ENCODE assay signal across 8 cellular contexts in the genomic region with DNA sequence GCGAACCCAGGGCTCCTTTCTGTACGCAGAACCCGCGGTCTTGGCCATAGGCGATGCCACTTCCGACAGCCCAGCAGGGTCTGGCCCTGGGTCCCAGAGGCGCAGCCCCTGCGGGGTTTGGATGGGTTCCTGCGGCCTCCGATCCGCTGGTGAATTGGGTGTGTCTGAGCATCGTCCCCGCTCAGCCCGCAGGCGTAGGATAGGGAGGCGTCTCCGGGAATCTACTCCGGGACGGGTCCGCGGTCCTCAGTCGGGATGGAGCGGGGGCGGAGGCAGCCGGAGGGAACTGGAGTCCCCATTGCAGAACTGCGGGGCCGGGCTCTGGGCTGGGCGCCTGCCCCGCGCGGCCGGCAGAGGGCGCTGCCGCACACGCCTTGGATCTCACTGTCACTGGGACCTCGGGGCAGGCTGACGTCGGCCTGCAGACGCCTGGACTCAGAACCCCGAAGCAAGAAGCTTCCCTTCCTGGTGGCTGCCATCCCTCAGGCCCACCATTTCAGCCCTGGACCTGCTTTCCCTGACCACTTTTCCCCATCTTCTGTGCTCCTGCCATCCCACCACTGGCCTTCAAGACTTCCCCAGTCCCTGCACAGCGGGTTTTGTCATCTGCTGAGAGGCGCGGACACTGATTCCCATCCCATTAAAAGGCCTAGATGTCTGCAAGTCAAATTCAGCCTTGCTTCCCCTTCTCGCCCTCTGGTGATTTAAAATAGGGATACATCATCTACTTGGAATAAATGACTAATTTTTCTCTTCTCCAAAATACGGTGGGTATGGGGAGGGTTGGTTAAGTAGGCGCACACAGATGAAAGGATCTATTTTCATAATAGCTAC. TPM values are rescaled to one million over a fixed set of nuclear protein-coding genes. Genes with fewer than 3 reads are reported as not detected.
DNase-seq lines count a peak whose midpoint lies in the region; ATAC-seq, FAIRE-seq and TF ChIP-seq lines count a peak whose summit lies in the region.

No MANE protein-coding gene starts in this region.

- no peaks in the 10 kb centered on the region for H3K9me3 Mint-ChIP-seq in activated CD4-positive, alpha-beta T cell treated with anti-CD3 and anti-CD28 coated beads, Interleukin-2, amount 10 ng/mL, durations not matched to agents 7 days and 5 days

- H3K27ac Mint-ChIP-seq in activated CD4-positive, alpha-beta T cell treated with anti-CD3 and anti-CD28 coated beads, Interleukin-2, amount 10 ng/mL, durations not matched to agents 7 days and 5 days = no peak overlapping the region

- H3K36me3 Mint-ChIP-seq in activated CD4-positive, alpha-beta T cell treated with anti-CD3 and anti-CD28 coated beads, Interleukin-2, amount 10 ng/mL, durations not matched to agents 7 days and 5 days (ENCODE audit: low read depth) = no peaks in the 10 kb centered on the region

- no peaks in the 10 kb centered on the region for H3K79me2 ChIP-seq in HepG2 (ENCODE audit: insufficient read depth, low read length)

- TF ChIP-seq EP300 in HepG2 (IDR thresholded peaks at IDR 0.05; ENCODE audit: low read depth in 2 of 2, low read length in 2 of 2) (no peak), HepG2 (CRISPR knock-in tag; IDR thresholded peaks at IDR 0.05; ENCODE audit: borderline replicate concordance) (no peak)

- peaks cover 46% of the 10 kb centered on the region for H3K4me1 ChIP-seq in A673 (ENCODE audit: insufficient read depth, low read length, poor library complexity, severe bottlenecking)
- peaks cover 37% of the 10 kb centered on the region for H3K4me1 ChIP-seq in HepG2 (ENCODE audit: insufficient read depth, low read length)

- 0 out of 2 replicates have a peak overlapping the region, but pooled peaks have one; percentile 26 for H3K9ac ChIP-seq in HepG2 (ENCODE audit: insufficient read depth, low read depth, low read length)

- H3K4me2 ChIP-seq in HepG2 (ENCODE audit: low read depth, low read length) = peak overlapping the region; percentile 94

- H3K36me3 ChIP-seq in A673 (ENCODE audit: insufficient read depth, low read length, poor library complexity, severe bottlenecking) (no peaks in the 10 kb centered on the region), HepG2 (replicated peaks in 1 of 2; ENCODE audit: control insufficient read depth in 1 of 2, insufficient read depth in 2 of 2, low read length in 2 of 2) (no peaks in the 10 kb centered on the region)

- peak; percentile 15 for FAIRE-seq in HepG2 (lab: Jason Lieb, UNC)

- H4K20me1 ChIP-seq in HepG2 (ENCODE audit: insufficient read depth, low read length) = no peaks in the 10 kb centered on the region

- POLR2A ChIA-PET in A673 (lab: Charles Lee; ENCODE audit: low non-redundant PET) (interaction anchor here (0.6 to 0.7 kb wide), 3 partner anchors 76 to 637 kb away, joined by 3 to 7 read pairs (median 6); no protein-coding TSS in a partner anchor), HepG2 (lab: Yijun Ruan, JAX) (interaction anchor here (0.7 to 1.4 kb wide), 2 partner anchors 14 to 72 kb away, joined by 4 read pairs; no protein-coding TSS in a partner anchor)
- POLR2A ChIA-PET in activated CD4-positive, alpha-beta T cell treated with anti-CD3 and anti-CD28 coated beads, Interleukin-2, amount 10 ng/mL, durations not matched to agents 7 days and 5 days (lab: Charles Lee) = interaction anchor here (0.6 kb wide), 1 partner anchor 321 kb away, joined by 4 read pairs; a partner anchor contains a TSS

- H3K4me1 Mint-ChIP-seq in activated CD4-positive, alpha-beta T cell treated with anti-CD3 and anti-CD28 coated beads, Interleukin-2, amount 10 ng/mL, durations not matched to agents 7 days and 5 days = peaks cover 49% of the 10 kb centered on the region

- peak overlapping the region; percentile 60 for H3K4me3 Mint-ChIP-seq in activated CD4-positive, alpha-beta T cell treated with anti-CD3 and anti-CD28 coated beads, Interleukin-2, amount 10 ng/mL, durations not matched to agents 7 days and 5 days

- 35% methylated on average over 6 of the region's 46 CpGs for WGBS in HepG2 (ENCODE audit: low lambda C conversion rate)

- BruUV-seq in A673 (replicated peaks; lab: Mats Ljungman, UMichigan) (no TSS peak), HepG2 (replicated peaks; lab: Mats Ljungman, UMichigan) (no TSS peak)

- H3K27ac ChIP-seq in A673 (ENCODE audit: low read depth, low read length, poor library complexity, severe bottlenecking) = no peak overlapping the region
- H3K27ac ChIP-seq in HepG2 (ENCODE audit: extremely low read length, insufficient read depth, low read length) = no peak overlapping the region

- intact Hi-C loops in A673 (cut with micrococcal nuclease; ENCODE audit: unreplicated experiment) (loop anchor here (1.0 to 10.0 kb wide), 6 partner anchors 69 to 364 kb away; no protein-coding TSS in a partner anchor), HepG2 (cut with micrococcal nuclease; ENCODE audit: unreplicated experiment) (loop anchor here (1.0 to 10.0 kb wide), 2 partner anchors 69 to 114 kb away; a partner anchor contains a TSS)

- peaks cover 7% of the 10 kb centered on the region for H3K9me3 ChIP-seq in A673 (ENCODE audit: low read depth, low read length, poor library complexity, severe bottlenecking)
- H3K9me3 ChIP-seq in HepG2 (ENCODE audit: low read length) = no peaks in the 10 kb centered on the region

- CTCF ChIA-PET in A673 (lab: Charles Lee) = interaction anchor here (0.6 to 8.7 kb wide), 12 partner anchors 29 to 297 kb away, joined by 3 to 205 read pairs (median 4); a partner anchor contains a TSS
- CTCF ChIA-PET in activated CD4-positive, alpha-beta T cell treated with anti-CD3 and anti-CD28 coated beads, Interleukin-2, amount 10 ng/mL, durations not matched to agents 7 days and 5 days (lab: Charles Lee) = interaction anchor here (0.6 to 3.4 kb wide), 30 partner anchors 11 to 355 kb away, joined by 3 to 27 read pairs (median 4); a partner anchor contains a TSS
- CTCF ChIA-PET in HepG2 (lab: Yijun Ruan, JAX; ENCODE audit: low intra/inter-chr PET ratio, low total read pairs) = interaction anchor here (0.8 to 2.2 kb wide), 5 partner anchors 10 to 128 kb away, joined by 3 to 25 read pairs (median 4); no protein-coding TSS in a partner anchor

- peak overlapping the region; percentile 57 for H2AFZ ChIP-seq in HepG2 (ENCODE audit: low read length)

- ATAC-seq in GM18520 (IDR thresholded peaks at IDR 0.05; ENCODE audit: unreplicated experiment) (peak; percentile 59), HG03139 (IDR thresholded peaks at IDR 0.05; ENCODE audit: unreplicated experiment) (peak; percentile 56), HepG2 (peak; percentile 90)

- H3K4me3 ChIP-seq in A673 (ENCODE audit: low read depth, low read length, poor library complexity, severe bottlenecking) (peak overlapping the region; percentile 45), HepG2 (replicated peaks in 1 of 3; ENCODE audit: insufficient read depth in 1 of 3, low read depth in 2 of 3, low read length in 3 of 3) (peak overlapping the region; percentile 23 to 65 (median 30); a peak in 3 of 6 replicates)

- H3K27me3 Mint-ChIP-seq in activated CD4-positive, alpha-beta T cell treated with anti-CD3 and anti-CD28 coated beads, Interleukin-2, amount 10 ng/mL, durations not matched to agents 7 days and 5 days = peaks cover 39% of the 10 kb centered on the region

- TF ChIP-seq CTCF in A673 (conservative IDR thresholded peaks at IDR 0.05; ENCODE audit: low read depth, low read length) (peak; percentile 100), HepG2 (CRISPR knock-in tag; IDR thresholded peaks at IDR 0.05) (peak; percentile 97)

- TF ChIP-seq RAD21 in HepG2 (CRISPR knock-in tag; IDR thresholded peaks at IDR 0.05) = peak; percentile 91

- DNase-seq in A673 (ENCODE audit: low spot score) = peak; percentile 98
- DNase-seq in NCI-H446 treated with DMSO at 0.1 percent for 48 hours (lab: John Stamatoyannopoulos, UW) = peak; percentile 74
- peak; percentile 78 for DNase-seq in activated CD4-positive, alpha-beta T cell treated with anti-CD3 and anti-CD28 coated beads, Interleukin-2, amount 10 ng/mL, durations not matched to agents 7 days and 5 days
- peak; percentile 81 for DNase-seq in dedifferentiated amniotic fluid mesenchymal stem cell (ENCODE audit: extremely low spot score)
- DNase-seq in HepG2 (ENCODE audit: low spot score) = peak; percentile 40
- DNase-seq in stimulated activated CD4-positive, alpha-beta T cell treated with anti-CD3 and anti-CD28 coated beads, Interleukin-2, amount 100 ng/mL, for 4 hours (ENCODE audit: low read depth) = peak; percentile 64

- no peak for TF ChIP-seq POLR2A in HepG2 (IDR thresholded peaks at IDR 0.05; ENCODE audit: insufficient read depth in 1 of 2, low read depth in 2 of 2, low read length in 2 of 2)

- in situ Hi-C loops in HepG2 (cut with HindIII; ENCODE audit: extremely low pct_ligation_motif_present, low pct_unique_long_range_greater_than_20kb) = no loop called here

- no peaks in the 10 kb centered on the region for H3K27me3 ChIP-seq in A673 (replicated peaks; ENCODE audit: insufficient read depth, low read depth, low read length, poor library complexity)
- peaks cover 7 to 38% of the 10 kb centered on the region in 2 experiments for H3K27me3 ChIP-seq in HepG2 (ENCODE audit: control insufficient read depth in 1 of 2, insufficient read depth in 2 of 2, low read length in 2 of 2)

RNA-seq across cellular contexts. Expression of a gene that starts 38.3 kb away (rescaled TPM):
- total RNA-seq in A673 (2021) (3.5 and 10.7 TPM in 2 replicates), HepG2 (2016; rRNA removed; fragmentation: Illumina TruSeq; extraction: Trizol) (not detected in 2 replicates)
- total RNA-seq in activated CD4-positive, alpha-beta T cell treated with anti-CD3 and anti-CD28 coated beads, Interleukin-2, amount 10 ng/mL, durations not matched to agents 7 days and 5 days = not detected
- not detected in 2 replicates for total RNA-seq in HepG2 (2016; cell fraction: cytosol; rRNA removed; fragmentation: Illumina TruSeq; extraction: Trizol; ENCODE audit: low read depth)
- not detected in 2 replicates for total RNA-seq in HepG2 (2016; cell fraction: insoluble cytoplasmic fraction; rRNA removed; fragmentation: Illumina TruSeq; extraction: Trizol)
- not detected in 2 replicates for total RNA-seq in HepG2 (2016; cell fraction: membrane; rRNA removed; fragmentation: Illumina TruSeq; extraction: Trizol)
- not detected in 2 replicates for total RNA-seq in HepG2 (2016; cell fraction: nucleus; rRNA removed; fragmentation: Illumina TruSeq; extraction: Trizol)
- not detected in 2 replicates for polyA plus RNA-seq in HepG2 (2011; rRNA removed)
- not detected in 2 replicates for polyA plus RNA-seq in HepG2 (2011; cell fraction: cytosol; rRNA removed)
- polyA plus RNA-seq in HepG2 (2011; cell fraction: nucleus; rRNA removed) = not detected in 2 replicates
- polyA plus RNA-seq in HepG2 (2012) = 0.04 TPM in 1 of 2 replicates, not detected in the other
- polyA plus RNA-seq in HepG2 (2016; cell fraction: cytosol; fragmentation: Illumina TruSeq; extraction: Trizol; ENCODE audit: low read depth) = not detected in 2 replicates
- polyA plus RNA-seq in HepG2 (2016; cell fraction: insoluble cytoplasmic fraction; fragmentation: Illumina TruSeq; extraction: Trizol; ENCODE audit: low read depth) = not detected in 2 replicates
- 0.13 TPM in 1 of 2 replicates, not detected in the other for polyA plus RNA-seq in HepG2 (2016; cell fraction: membrane; fragmentation: Illumina TruSeq; extraction: Trizol; ENCODE audit: low read depth)
- polyA plus RNA-seq in HepG2 (2016; cell fraction: nucleus; fragmentation: Illumina TruSeq; extraction: Trizol; ENCODE audit: insufficient read depth, low read depth) = not detected in 2 replicates
- 0.12 and 1.6 TPM in 2 replicates for polyA minus RNA-seq in HepG2 (2011; rRNA and poly(A)+ RNA removed; ENCODE audit: low replicate concordance)
- not detected in 2 replicates for polyA minus RNA-seq in HepG2 (2011; cell fraction: cytosol; rRNA and poly(A)+ RNA removed)
- polyA minus RNA-seq in HepG2 (2011; cell fraction: nucleus; rRNA and poly(A)+ RNA removed) = not detected in 2 replicates

Comparison
In these comparisons a context has a peak if more than half of its experiments do, and no peak if none do; other contexts are left out.
1. DNase-seq: peak in every context shown above with its lines; median percentile 98 in A673; 81 in dedifferentiated amniotic fluid mesenchymal stem cell; 78 in activated CD4-positive, alpha-beta T cell treated with anti-CD3 and anti-CD28 coated beads, Interleukin-2, amount 10 ng/mL, durations not matched to agents 7 days and 5 days; 74 in NCI-H446 treated with DMSO at 0.1 percent for 48 hours; 64 in stimulated activated CD4-positive, alpha-beta T cell treated with anti-CD3 and anti-CD28 coated beads, Interleukin-2, amount 100 ng/mL, for 4 hours; 40 in HepG2.